In the genomic region with DNA sequence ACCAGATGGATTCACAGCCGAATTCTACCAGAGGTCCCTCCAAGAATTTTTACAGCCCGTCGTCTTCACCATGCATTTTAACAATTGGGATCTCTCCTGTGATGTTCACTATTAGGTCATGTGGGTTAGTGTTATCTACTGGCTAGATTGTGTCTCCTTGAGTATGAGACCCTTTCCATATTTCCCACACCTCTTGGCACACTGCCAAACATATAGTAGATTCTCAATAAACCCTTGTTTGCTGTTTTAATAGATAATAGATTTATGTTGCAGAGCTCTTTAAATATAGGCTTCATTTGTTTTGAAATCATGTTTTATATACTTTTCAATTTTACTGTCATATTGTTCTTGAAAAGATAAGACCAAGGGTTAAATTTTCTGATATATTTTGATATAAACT, we compare ENCODE assay signal across 38 cellular contexts. TPM values are rescaled to one million over a fixed set of nuclear protein-coding genes. Genes with fewer than 3 reads are reported as not detected.
"Had no signal": no experiment of that assay in that cellular context is flagged by ENCODE, and none has a peak within 500 bp of the region (broad histone marks: within the 10 kb centered on the region; RNA-seq: fewer than 3 reads in every experiment).

No MANE protein-coding gene starts in this region.

- H3K4me1 ChIP-seq: adrenal gland, ascending aorta, body of pancreas, breast epithelium had no signal

- H3K4me3 ChIP-seq: adrenal gland, ascending aorta, body of pancreas, breast epithelium, cardiac muscle cell had no signal

- H3K27me3 ChIP-seq: adrenal gland, ascending aorta, body of pancreas, brain microvascular endothelial cell, breast epithelium, cardiac muscle cell had no signal

- ATAC-seq: activated naive CD4-positive, alpha-beta T cell treated with anti-CD3 and anti-CD28 coated beads, Interleukin-2, amount 50 U/mL, for 72 hours; activated naive CD8-positive, alpha-beta T cell treated with anti-CD3 and anti-CD28 coated beads, Interleukin-2, amount 50 U/mL, for 24 hours; activated T-cell treated with anti-CD3 and anti-CD28 coated beads, Interleukin-2, amount 50 U/mL, for 4 hours; activated T-cell treated with anti-CD3 and anti-CD28 coated beads, Interleukin-2, amount 50 U/mL, for 72 hours; activated T-helper 17 cell treated with anti-CD3 and anti-CD28 coated beads, Interleukin-2, amount 50 U/mL, for 72 hours; body of pancreas had no signal

- H3K27ac ChIP-seq: adrenal gland, ascending aorta, body of pancreas, brain microvascular endothelial cell, breast epithelium, cardiac muscle cell had no signal

- H3K36me3 ChIP-seq: adrenal gland, brain microvascular endothelial cell, breast epithelium had no signal

- FAIRE-seq: astrocyte, bronchial epithelial cell, colon had no signal

- DNase-seq: activated effector memory CD4-positive, alpha-beta T cell treated with anti-CD3 and anti-CD28 coated beads, Interleukin-2, amount 50 U/mL, for 16 hours; activated effector memory CD4-positive, alpha-beta T cell treated with Interleukin-2 at 50 U/mL for 16 hours; activated gamma-delta T cell; activated gamma-delta T cell treated with Interleukin-2 at 50 U/mL for 16 hours; activated naive CD4-positive, alpha-beta T cell; activated naive CD4-positive, alpha-beta T cell treated with anti-CD3 and anti-CD28 coated beads for 36 hours; activated naive CD4-positive, alpha-beta T cell treated with anti-CD3 and anti-CD28 coated beads, Interleukin-2, amount 10 ng/mL, durations not matched to agents 7 days and 5 days; activated naive CD4-positive, alpha-beta T cell treated with anti-CD3 and anti-CD28 coated beads, Interleukin-2, amount 50 U/mL, for 16 hours; activated naive CD4-positive, alpha-beta T cell treated with Interleukin-2 at 50 U/mL for 16 hours; activated naive CD8-positive, alpha-beta T cell treated with anti-CD3 and anti-CD28 coated beads for 36 hours; activated naive CD8-positive, alpha-beta T cell treated with anti-CD3 and anti-CD28 coated beads, Interleukin-2, amount 10 ng/mL, durations not matched to agents 7 days and 5 days; activated naive CD8-positive, alpha-beta T cell treated with anti-CD3 and anti-CD28 coated beads, Interleukin-2, amount 50 U/mL, for 24 hours; activated T-cell treated with anti-CD3 and anti-CD28 coated beads, Interleukin-2, amount 50 U/mL, for 4 hours; activated T-cell treated with anti-CD3 and anti-CD28 coated beads, Interleukin-2, amount 50 U/mL, for 48 hours; activated T-cell treated with anti-CD3 and anti-CD28 coated beads, Interleukin-2, amount 50 U/mL, for 72 hours; adrenal gland; amniotic stem cell; amygdala; anterior cingulate cortex; aorta; body of pancreas; brain microvascular endothelial cell; caudate nucleus; central memory CD4-positive, alpha-beta T cell; cerebellar nuclear complex had no signal

- H3K9me3 ChIP-seq: adrenal gland, ascending aorta, body of pancreas, breast epithelium had no signal

RNA-seq across cellular contexts. Expression of a gene that starts 34.9 kb away (rescaled TPM):
- total RNA-seq: activated naive CD4-positive, alpha-beta T cell treated with anti-CD3 and anti-CD28 coated beads for 36 hours; activated naive CD4-positive, alpha-beta T cell treated with anti-CD3 and anti-CD28 coated beads, Interleukin-2, amount 50 U/mL, for 72 hours; activated naive CD8-positive, alpha-beta T cell treated with anti-CD3 and anti-CD28 coated beads for 36 hours; activated naive CD8-positive, alpha-beta T cell treated with anti-CD3 and anti-CD28 coated beads, Interleukin-2, amount 10 ng/mL, durations not matched to agents 7 days and 5 days; activated T-cell treated with anti-CD3 and anti-CD28 coated beads, Interleukin-2, amount 50 U/mL, for 4 hours; activated T-cell treated with anti-CD3 and anti-CD28 coated beads, Interleukin-2, amount 50 U/mL, for 72 hours; activated T-helper 1 cell treated with anti-CD3 and anti-CD28 coated beads, Interleukin-12 subunit alpha, Interleukin-12 subunit beta, Interleukin-2, Interleukin-4 antibody, amounts not matched to agents 30 ng/mL and 10 ng/mL and 1 ng/mL, durations not matched to agents 14 hours and 24 hours and 36 hours; activated T-helper 17 cell treated with anti-CD3 and anti-CD28 coated beads, Interleukin-2, amount 50 U/mL, for 72 hours; activated T-helper 2 cell treated with anti-CD3 and anti-CD28 coated beads, Interferon-gamma antibody, Interleukin-2, Interleukin-4, amounts not matched to agents 10 μg/mL and 5 μg/mL and 100 μg/mL, durations not matched to agents 14 hours and 24 hours and 36 hours; adrenal gland; ascending aorta; astrocyte; body of pancreas; breast epithelium; cerebellum; chondrocyte had no signal
- polyA plus RNA-seq: adipose tissue, adrenal gland had no signal
